Comparison of ENCODE assay signal across 18 cellular contexts in genomic region chr2:232600053-232600773, GRCh38. TPM values are rescaled to one million over a fixed set of nuclear protein-coding genes. Genes with fewer than 3 reads are reported as not detected.
"Had no signal": no experiment of that assay in that cellular context is flagged by ENCODE, and none has a peak within 500 bp of the region (broad histone marks: within the 10 kb centered on the region; RNA-seq: fewer than 3 reads in every experiment).

No MANE protein-coding gene starts in this region.

- H3K27me3 ChIP-seq: thyroid gland, upper lobe of right lung had no signal

- H3K4me3 ChIP-seq: thyroid gland, upper lobe of right lung had no signal

- H3K27ac ChIP-seq: foreskin keratinocyte, thyroid gland, upper lobe of right lung had no signal

- H3K9me3 ChIP-seq: thyroid gland, upper lobe of right lung had no signal

- H3K36me3 ChIP-seq: thyroid gland, upper lobe of right lung had no signal

- DNase-seq: activated CD4-positive, alpha-beta T cell treated with anti-CD3 and anti-CD28 coated beads for 36 hours; activated CD4-positive, alpha-beta T cell treated with anti-CD3 and anti-CD28 coated beads, Interleukin-2, amount 50 U/mL, for 4 hours; activated CD8-positive, alpha-beta memory T cell treated with anti-CD3 and anti-CD28 coated beads, Interleukin-2, amount 50 U/mL, for 48 hours; activated naive CD4-positive, alpha-beta T cell; activated naive CD8-positive, alpha-beta T cell treated with anti-CD3 and anti-CD28 coated beads for 36 hours; activated T-cell treated with anti-CD3 and anti-CD28 coated beads, Interleukin-2, amount 50 U/mL, for 4 hours; central memory CD4-positive, alpha-beta T cell; dermis blood vessel endothelial cell; effector CD8-positive, alpha-beta T cell; foreskin keratinocyte; immature natural killer cell; kidney glomerular epithelial cell; left ventricle myocardium superior; occipital lobe; substantia nigra; T-cell; thyroid gland had no signal

- H3K4me1 ChIP-seq: foreskin keratinocyte, thyroid gland, upper lobe of right lung had no signal

RNA-seq across cellular contexts. Expression of gene EFHD1, which starts 33.2 kb away (rescaled TPM):
- total RNA-seq: foreskin keratinocyte had no signal
